In genomic region chr12:48004039-48004940, GRCh38 we compare ENCODE assay signal across 8 cellular contexts. TPM values are rescaled to one million over a fixed set of nuclear protein-coding genes. Genes with fewer than 3 reads are reported as not detected.
DNase-seq lines count a peak whose midpoint lies in the region; ATAC-seq and TF ChIP-seq lines count a peak whose summit lies in the region.

Gene COL2A1 (minus strand): TSS chr12:48004476. CDS start chr12:48004321, 155 bp downstream.

- H3K4me2 ChIP-seq in neural progenitor cell (peak within 1 kb of the TSS; percentile 82), PC-9 (no peak within 1 kb of the TSS)

- peaks cover 20% of the 10 kb centered on the region for H3K4me1 Mint-ChIP-seq in T-helper 1 cell treated with Interleukin-12 subunit alpha and Interleukin-12 subunit beta and Interleukin-4 antibody, amounts not matched to agents 30 μg/mL and 1 μg/mL, for 36 hours (ENCODE audit: low read depth)
- H3K4me1 Mint-ChIP-seq in endothelial cell (ENCODE audit: unreplicated experiment) (peaks cover 23% of the 10 kb centered on the region), neural progenitor cell (peaks cover 46% of the 10 kb centered on the region)

- H4K20me1 ChIP-seq in neural progenitor cell (ENCODE audit: low read depth) (peaks cover 38% of the 10 kb centered on the region), PC-9 (ENCODE audit: insufficient read depth) (no peaks in the 10 kb centered on the region)

- H2AFZ ChIP-seq in neural progenitor cell (replicated peaks) = peak within 1 kb of the TSS; percentile 57
- no peak within 1 kb of the TSS for H2AFZ ChIP-seq in PC-9

- no peak for ATAC-seq in GM19035 (IDR thresholded peaks at IDR 0.05; ENCODE audit: unreplicated experiment)

- intact Hi-C loops in PC-9 (cut with micrococcal nuclease; ENCODE audit: unreplicated experiment) = no loop called here

- peaks cover 96% of the 10 kb centered on the region for H3K27me3 Mint-ChIP-seq in T-helper 1 cell treated with Interleukin-12 subunit alpha and Interleukin-12 subunit beta and Interleukin-4 antibody, amounts not matched to agents 30 μg/mL and 1 μg/mL, for 36 hours (ENCODE audit: low read depth)
- H3K27me3 Mint-ChIP-seq in endothelial cell (ENCODE audit: unreplicated experiment) (peaks cover 51% of the 10 kb centered on the region), neural progenitor cell (ENCODE audit: insufficient read depth, low read depth) (peaks cover 10% of the 10 kb centered on the region)

- no peaks in the 10 kb centered on the region for H3K9me2 ChIP-seq in PC-9 (ENCODE audit: insufficient read depth)

- H3K9ac ChIP-seq in neural progenitor cell = no peak within 1 kb of the TSS

- no peak within 1 kb of the TSS for H3K27ac Mint-ChIP-seq in T-helper 1 cell treated with Interleukin-12 subunit alpha and Interleukin-12 subunit beta and Interleukin-4 antibody, amounts not matched to agents 30 μg/mL and 1 μg/mL, for 36 hours
- H3K27ac Mint-ChIP-seq in endothelial cell (ENCODE audit: unreplicated experiment) = no peak within 1 kb of the TSS
- H3K27ac Mint-ChIP-seq in neural progenitor cell = peak within 1 kb of the TSS; percentile 67

- H3F3A ChIP-seq in neural progenitor cell (ENCODE audit: low read depth) (peaks cover 58% of the 10 kb centered on the region), PC-9 (ENCODE audit: insufficient read depth, low read depth) (peaks cover 12% of the 10 kb centered on the region; the same call in 1 of the 2 replicates)

- no peaks in the 10 kb centered on the region for H3K9me3 Mint-ChIP-seq in T-helper 1 cell treated with Interleukin-12 subunit alpha and Interleukin-12 subunit beta and Interleukin-4 antibody, amounts not matched to agents 30 μg/mL and 1 μg/mL, for 36 hours
- H3K9me3 Mint-ChIP-seq in endothelial cell (ENCODE audit: unreplicated experiment) (no peaks in the 10 kb centered on the region), neural progenitor cell (no peaks in the 10 kb centered on the region)

- H3K79me2 ChIP-seq in neural progenitor cell (ENCODE audit: low read depth) (peaks cover 27% of the 10 kb centered on the region), PC-9 (ENCODE audit: low read depth) (no peaks in the 10 kb centered on the region)

- H3K9me3 ChIP-seq in neural progenitor cell (ENCODE audit: low read depth) (no peaks in the 10 kb centered on the region), PC-9 (ENCODE audit: insufficient read depth, low read depth) (no peaks in the 10 kb centered on the region)

- POLR2A ChIA-PET in PC-9 (lab: Charles Lee; ENCODE audit: unreplicated experiment) = no interaction called here

- H3K27me3 ChIP-seq in neural progenitor cell (peaks cover 91% of the 10 kb centered on the region), PC-9 (ENCODE audit: insufficient read depth, low read depth) (peaks cover 71% of the 10 kb centered on the region)

- H3K27ac ChIP-seq in neural progenitor cell (no peak within 1 kb of the TSS), PC-9 (no peak within 1 kb of the TSS)

- H3K36me3 ChIP-seq in neural progenitor cell (no peaks in the 10 kb centered on the region), PC-9 (ENCODE audit: low read depth) (no peaks in the 10 kb centered on the region)

- no TSS peak for BruUV-seq in PC-9 (replicated peaks; lab: Mats Ljungman, UMichigan)

- CTCF ChIA-PET in PC-9 (lab: Charles Lee) = no interaction called here

- peak within 1 kb of the TSS; percentile 50 for H3K4me3 Mint-ChIP-seq in T-helper 1 cell treated with Interleukin-12 subunit alpha and Interleukin-12 subunit beta and Interleukin-4 antibody, amounts not matched to agents 30 μg/mL and 1 μg/mL, for 36 hours
- H3K4me3 Mint-ChIP-seq in endothelial cell (ENCODE audit: unreplicated experiment) = no peak within 1 kb of the TSS
- H3K4me3 Mint-ChIP-seq in neural progenitor cell = peak within 1 kb of the TSS; percentile 92

- DNase-seq in NCI-H2171 treated with DMSO at 0.1 percent for 48 hours (lab: John Stamatoyannopoulos, UW) (peak; percentile 36), NCI-H2171 (lab: John Stamatoyannopoulos, UW) (no peak), endothelial cell (ENCODE audit: low spot score) (peak; percentile 39), neural progenitor cell (ENCODE audit: low spot score) (peak; percentile 92), cerebellar cortex (ENCODE audit: low spot score) (no peak), PC-9 (no peak)

- H3K4me3 ChIP-seq in neural progenitor cell = peak within 1 kb of the TSS; percentile 66
- H3K4me3 ChIP-seq in PC-9 = no peak within 1 kb of the TSS

- peaks cover 31% of the 10 kb centered on the region for H3K4me1 ChIP-seq in neural progenitor cell
- peaks cover 9% of the 10 kb centered on the region for H3K4me1 ChIP-seq in PC-9 (replicated peaks; ENCODE audit: insufficient read depth)

- TF ChIP-seq CTCF in endothelial cell (IDR thresholded peaks at IDR 0.05; ENCODE audit: unreplicated experiment) (no peak), neural progenitor cell (IDR thresholded peaks at IDR 0.05) (peak; percentile 14), PC-9 (conservative IDR thresholded peaks at IDR 0.05) (no peak)

- peaks cover 2% of the 10 kb centered on the region for H3K36me3 Mint-ChIP-seq in T-helper 1 cell treated with Interleukin-12 subunit alpha and Interleukin-12 subunit beta and Interleukin-4 antibody, amounts not matched to agents 30 μg/mL and 1 μg/mL, for 36 hours (ENCODE audit: low read depth)
- H3K36me3 Mint-ChIP-seq in endothelial cell (ENCODE audit: low read depth, unreplicated experiment) (no peaks in the 10 kb centered on the region), neural progenitor cell (peaks cover 7% of the 10 kb centered on the region)

RNA-seq across cellular contexts. Expression of gene COL2A1, which starts in this region (rescaled TPM):
- 1.9 TPM for total RNA-seq in endothelial cell (ENCODE audit: unreplicated experiment)
- total RNA-seq in neural progenitor cell (ENCODE audit: low replicate concordance) = 69.1 and 330 TPM in 2 replicates
- total RNA-seq in PC-9 (2021) = not detected in 2 replicates

Comparison
In these comparisons a context has a peak if more than half of its experiments do, and no peak if none do; other contexts are left out.
1. RNA of gene COL2A1 (total RNA-seq): 69.1 to 330 TPM in neural progenitor cell; 1.9 TPM in endothelial cell (single experiment) and not detected in PC-9; every median in the first group is over 10 times any median in the second.
2. DNase-seq: peak in NCI-H2171 treated with DMSO at 0.1 percent for 48 hours (single experiment), endothelial cell (single experiment) and neural progenitor cell (single experiment); none in NCI-H2171 (single experiment), cerebellar cortex (single experiment) and PC-9 (0 of 2).